In the genomic region with DNA sequence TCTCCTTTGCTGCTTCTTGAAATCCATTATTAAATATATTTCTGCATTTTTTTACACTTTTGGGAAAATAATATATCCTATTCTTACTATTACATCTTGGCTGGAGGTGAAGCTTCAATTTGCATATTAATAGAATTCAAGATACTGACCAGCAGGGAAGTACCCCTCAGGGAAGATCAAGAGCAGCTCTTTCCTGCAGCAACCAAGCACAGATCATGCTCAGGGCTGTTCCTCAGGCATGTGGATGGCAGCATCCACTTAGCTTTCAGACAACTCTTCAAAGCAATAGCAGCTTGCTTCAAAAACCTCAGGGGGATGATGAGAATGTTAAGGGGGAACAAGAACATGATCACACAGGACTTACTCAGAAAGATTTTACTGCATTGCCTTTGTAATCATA, we compare ENCODE assay signal across 28 cellular contexts.
"Had no signal": no experiment of that assay in that cellular context is flagged by ENCODE, and none has a peak within 500 bp of the region (broad histone marks: within the 10 kb centered on the region; RNA-seq: fewer than 3 reads in every experiment).

No MANE protein-coding gene starts in this region.

- H3K4me2 ChIP-seq: hepatocyte had no signal

- H3K9me3 Mint-ChIP-seq: type B pancreatic cell had no signal

- H3K4me3 ChIP-seq: heart right ventricle, hepatocyte, left ventricle myocardium inferior, lung, mucosa of descending colon, ovary, prostate gland, skin epidermis, suprapubic skin, thoracic aorta, tibial artery, uterus had no signal

- H3K27ac ChIP-seq: heart right ventricle, hepatocyte, left ventricle myocardium inferior, ovary, prostate gland, skin epidermis, suprapubic skin, thoracic aorta, tibial artery, uterus had no signal

- H3K79me2 ChIP-seq: hepatocyte had no signal

- H3K4me1 ChIP-seq: heart right ventricle, left ventricle myocardium inferior, prostate gland, suprapubic skin, tibial artery, uterus had no signal

- DNase-seq: heart right ventricle; islet precursor cell; left ventricle myocardium inferior; midbrain; mucosa of descending colon; naive thymus-derived CD4-positive, alpha-beta T cell; ovary; posterior cingulate gyrus; retina; right cardiac atrium; stimulated activated CD4-positive, alpha-beta T cell treated with anti-CD3 and anti-CD28 coated beads, Interleukin-12 subunit alpha, Interleukin-12 subunit beta, amount 100 ng/mL, for 4 hours; stimulated activated CD4-positive, alpha-beta T cell treated with anti-CD3 and anti-CD28 coated beads, Interleukin-15, amount 100 ng/mL, for 24 hours; stimulated activated CD4-positive, alpha-beta T cell treated with anti-CD3 and anti-CD28 coated beads, Interleukin-2, amount 100 ng/mL, for 24 hours; stimulated activated CD4-positive, alpha-beta T cell treated with anti-CD3 and anti-CD28 coated beads, Interleukin-4, amount 100 ng/mL, for 24 hours; stimulated activated naive CD4-positive, alpha-beta T cell; tibial artery; uterus had no signal

- H3K27ac Mint-ChIP-seq: naive thymus-derived CD4-positive, alpha-beta T cell; natural killer cell treated with Interleukin-12 subunit alpha and Interleukin-12 subunit beta and Interleukin-15 and Interleukin-18, amount 100 ng/mL, for 72 hours; stimulated activated effector memory CD8-positive, alpha-beta T cell treated with anti-CD3 and anti-CD28 coated beads, Interleukin-12 subunit alpha, Interleukin-12 subunit beta, amount 100 ng/mL, for 72 hours; stimulated activated naive CD8-positive, alpha-beta T cell treated with anti-CD3 and anti-CD28 coated beads, Interleukin-15, Interleukin-2, amounts not matched to agents 100 ng/mL and 50 ng/mL, for 24 hours; type B pancreatic cell had no signal

- ATAC-seq: heart right ventricle; mucosa of descending colon; naive thymus-derived CD4-positive, alpha-beta T cell; natural killer cell treated with Interleukin-12 subunit alpha and Interleukin-12 subunit beta and Interleukin-15 and Interleukin-18, amount 100 ng/mL, for 72 hours; right cardiac atrium; sciatic nerve; stimulated activated effector memory CD8-positive, alpha-beta T cell treated with anti-CD3 and anti-CD28 coated beads, Interleukin-12 subunit alpha, Interleukin-12 subunit beta, amount 100 ng/mL, for 72 hours had no signal

- H3K36me3 Mint-ChIP-seq: naive thymus-derived CD4-positive, alpha-beta T cell; natural killer cell treated with Interleukin-12 subunit alpha and Interleukin-12 subunit beta and Interleukin-15 and Interleukin-18, amount 100 ng/mL, for 72 hours; stimulated activated effector memory CD8-positive, alpha-beta T cell treated with anti-CD3 and anti-CD28 coated beads, Interleukin-12 subunit alpha, Interleukin-12 subunit beta, amount 100 ng/mL, for 72 hours; type B pancreatic cell had no signal

- H3K36me3 ChIP-seq: heart right ventricle, left ventricle myocardium inferior, ovary, prostate gland, suprapubic skin, thoracic aorta, tibial artery, uterus had no signal

- H3K9me3 ChIP-seq: mucosa of descending colon, ovary, prostate gland, tibial artery, uterus had no signal

- H3K27me3 ChIP-seq: heart right ventricle, hepatocyte, ovary, suprapubic skin, tibial artery, uterus had no signal

- H3K4me1 Mint-ChIP-seq: naive thymus-derived CD4-positive, alpha-beta T cell; stimulated activated effector memory CD8-positive, alpha-beta T cell treated with anti-CD3 and anti-CD28 coated beads, Interleukin-12 subunit alpha, Interleukin-12 subunit beta, amount 100 ng/mL, for 72 hours had no signal

- H2AFZ ChIP-seq: hepatocyte had no signal

- H3K27me3 Mint-ChIP-seq: naive thymus-derived CD4-positive, alpha-beta T cell; natural killer cell treated with Interleukin-12 subunit alpha and Interleukin-12 subunit beta and Interleukin-15 and Interleukin-18, amount 100 ng/mL, for 72 hours; stimulated activated naive CD8-positive, alpha-beta T cell treated with anti-CD3 and anti-CD28 coated beads, Interleukin-15, Interleukin-2, amounts not matched to agents 100 ng/mL and 50 ng/mL, for 24 hours; type B pancreatic cell had no signal

- H3K4me3 Mint-ChIP-seq: naive thymus-derived CD4-positive, alpha-beta T cell; natural killer cell treated with Interleukin-12 subunit alpha and Interleukin-12 subunit beta and Interleukin-15 and Interleukin-18, amount 100 ng/mL, for 72 hours; stimulated activated effector memory CD8-positive, alpha-beta T cell treated with anti-CD3 and anti-CD28 coated beads, Interleukin-12 subunit alpha, Interleukin-12 subunit beta, amount 100 ng/mL, for 72 hours; stimulated activated naive CD8-positive, alpha-beta T cell treated with anti-CD3 and anti-CD28 coated beads, Interleukin-15, Interleukin-2, amounts not matched to agents 100 ng/mL and 50 ng/mL, for 24 hours; type B pancreatic cell had no signal
